Comparison of ENCODE assay signal across 12 cellular contexts in genomic region chr10:50576245-50576815, GRCh38. TPM values are rescaled to one million over a fixed set of nuclear protein-coding genes. Genes with fewer than 3 reads are reported as not detected.
DNase-seq lines count a peak whose midpoint lies in the region; ATAC-seq and TF ChIP-seq lines count a peak whose summit lies in the region.
"Had no signal": no experiment of that assay in that cellular context is flagged by ENCODE, and none has a peak within 500 bp of the region (broad histone marks: within the 10 kb centered on the region; RNA-seq: fewer than 3 reads in every experiment).

No MANE protein-coding gene starts in this region.

- H3K9me3 ChIP-seq in tibial nerve = no peaks in the 10 kb centered on the region
- H3K9me3 ChIP-seq: BLaER1, HAP-1, sigmoid colon had no signal

- H3K27ac ChIP-seq in tibial nerve = peak overlapping the region in 2 of 4 donors; percentile 62 to 69
- H3K27ac ChIP-seq: BLaER1, sigmoid colon had no signal

- TF ChIP-seq CTCF in tibial nerve (IDR thresholded peaks at IDR 0.05) = no peak

- WGBS in tibial nerve, 2 donors = 46 to 52% methylated on average over 4 of the region's 4 CpGs

- no peak for TF ChIP-seq POLR2A in tibial nerve (IDR thresholded peaks at IDR 0.05)

- H3K4me1 ChIP-seq in tibial nerve = peaks cover 0 to 59% (median 23%) of the 10 kb centered on the region in 4 donors

- H3K4me3 ChIP-seq in tibial nerve (no peak overlapping the region), H7 (ENCODE audit: insufficient read depth, low read depth, low read length) (no peak overlapping the region)
- H3K4me3 ChIP-seq: BLaER1, HAP-1, sigmoid colon had no signal

- H3K27me3 ChIP-seq in tibial nerve (no peaks in the 10 kb centered on the region), H7 (ENCODE audit: control insufficient read depth, insufficient read depth, low read length) (no peaks in the 10 kb centered on the region)
- H3K27me3 ChIP-seq: BLaER1, sigmoid colon had no signal

- intact Hi-C loops in Right ventricle myocardium superior (cut with DNase I) (no loop called here), cardiac septum (cut with DNase I) (loop anchor here (5.0 kb wide), 1 partner anchor 46 kb away; the partner anchor contains the start of gene SGMS1)

- ATAC-seq in Right ventricle myocardium superior (ENCODE audit: poor library complexity) (peak; percentile 51), esophagus mucosa (no peak)
- ATAC-seq: T-cell had no signal

- peak; percentile 21 to 71 for TF ChIP-seq EP300 in tibial nerve (IDR thresholded peaks at IDR 0.05)

- H3K36me3 ChIP-seq in tibial nerve (no peaks in the 10 kb centered on the region), H7 (replicated peaks; ENCODE audit: control insufficient read depth, insufficient read depth, low read length) (no peaks in the 10 kb centered on the region)
- H3K36me3 ChIP-seq: BLaER1, HAP-1, sigmoid colon had no signal

- DNase-seq in Right ventricle myocardium superior (no peak), cardiac septum (ENCODE audit: low spot score) (no peak), anterior cingulate cortex (lab: John Stamatoyannopoulos, UW) (peak in 39 of 58 donors; percentile 8 to 87 (median 55)), hepatic stellate cell (ENCODE audit: low spot score) (peak; percentile 43), tibial nerve (ENCODE audit: low spot score in 2 of 2) (no peak), cortex of kidney (lab: John Stamatoyannopoulos, UW) (no peak), H7 (no peak)
- DNase-seq: sigmoid colon, T-cell had no signal

RNA-seq across cellular contexts. Expression of gene SGMS1, which starts 47.4 kb away (rescaled TPM):
- 18.3 TPM for total RNA-seq in Right ventricle myocardium superior
- total RNA-seq in cardiac septum = 24.3 TPM
- 100 to 1,000 TPM; 107 to 234 (median 134) TPM for total RNA-seq in tibial nerve
- total RNA-seq in H7 (2014; rRNA removed; shearing (Covaris generic)) = 19.4 and 20.1 TPM in 2 replicates
- 20.8 TPM for total RNA-seq in esophagus mucosa

Comparison
In these comparisons a context has a peak if more than half of its experiments do, and no peak if none do; other contexts are left out.
1. DNase-seq: peak in anterior cingulate cortex (39 of 58) and hepatic stellate cell (single experiment); none in Right ventricle myocardium superior (single experiment), cardiac septum (single experiment), tibial nerve (0 of 2), cortex of kidney (single experiment) and H7 (single experiment).